In the genomic region with DNA sequence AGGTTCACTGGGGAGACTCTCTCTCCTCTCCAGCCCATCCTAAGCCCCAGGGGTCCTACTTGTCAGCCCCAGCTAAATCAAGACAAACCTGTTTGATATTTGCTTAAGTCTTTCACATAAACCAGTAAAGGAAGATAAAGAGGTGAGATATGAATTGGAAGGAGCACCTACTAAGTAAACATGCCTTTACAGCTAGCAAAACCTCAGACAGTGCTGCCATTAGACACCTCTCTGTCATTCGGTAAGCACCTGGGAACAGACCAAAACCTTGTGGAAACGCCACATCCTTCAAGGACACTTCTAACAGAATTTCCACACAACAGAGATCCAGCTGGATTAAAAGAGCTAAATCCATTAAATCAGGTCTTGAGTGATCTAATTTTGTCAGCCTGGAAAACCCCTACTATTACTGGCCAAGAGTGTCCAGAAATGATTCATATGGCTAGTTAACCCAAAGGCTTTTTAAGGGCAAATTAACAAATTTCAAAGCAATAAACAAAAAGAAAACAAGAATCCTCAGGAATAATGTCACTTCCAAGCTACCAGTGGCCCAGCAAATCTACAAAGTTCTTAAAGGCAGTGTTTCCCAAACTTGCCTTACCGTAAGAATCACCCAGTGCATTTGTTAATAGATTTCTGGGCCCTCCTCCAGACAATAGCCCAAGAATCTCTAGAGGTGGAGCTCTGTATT, we compare ENCODE assay signal across 10 cellular contexts.
DNase-seq lines count a peak whose midpoint lies in the region; ATAC-seq, FAIRE-seq and TF ChIP-seq lines count a peak whose summit lies in the region.
"Had no signal": no experiment of that assay in that cellular context is flagged by ENCODE, and none has a peak within 500 bp of the region (broad histone marks: within the 10 kb centered on the region; RNA-seq: fewer than 3 reads in every experiment).

No MANE protein-coding gene starts in this region.

- no peaks in the 10 kb centered on the region for H3K9me2 ChIP-seq in Loucy (replicated peaks; ENCODE audit: low read depth, low read length)

- H3K27me3 Mint-ChIP-seq in nephron (ENCODE audit: low read depth) = no peaks in the 10 kb centered on the region
- H3K27me3 Mint-ChIP-seq: stimulated activated naive CD8-positive, alpha-beta T cell treated with anti-CD3 and anti-CD28 coated beads, Interleukin-15, Interleukin-2, amounts not matched to agents 100 ng/mL and 50 ng/mL, for 24 hours had no signal

- no peaks in the 10 kb centered on the region for H4K20me1 ChIP-seq in Loucy (ENCODE audit: insufficient read depth, low read length, poor library complexity, severe bottlenecking)

- H3K9ac ChIP-seq in Loucy (ENCODE audit: low read depth, low read length, poor library complexity, severe bottlenecking) = no peak overlapping the region

- FAIRE-seq in GM19239 (lab: Jason Lieb, UNC) = no peak

- H3K4me2 ChIP-seq in Loucy (ENCODE audit: low read depth, low read length, poor library complexity, severe bottlenecking) = peak overlapping the region; percentile 1

- no peaks in the 10 kb centered on the region for H3K27me3 ChIP-seq in Loucy (ENCODE audit: insufficient read depth, low read length, poor library complexity, severe bottlenecking)

- no peak overlapping the region for H2AFZ ChIP-seq in Loucy (ENCODE audit: low read length)

- H3K4me3 ChIP-seq in Loucy (ENCODE audit: low read length, poor library complexity, severe bottlenecking) = no peak overlapping the region
- H3K4me3 ChIP-seq in coronary artery = peak overlapping the region; percentile 14

- peak; percentile 49 for DNase-seq in AG20443 (ENCODE audit: low spot score)
- DNase-seq in coronary artery (ENCODE audit: low spot score) = no peak
- DNase-seq in GM19239 (ENCODE audit: insufficient read length, low spot score) = no peak
- DNase-seq in hypothalamus (lab: John Stamatoyannopoulos, UW) = no peak
- DNase-seq in T-helper 9 cell = no peak
- DNase-seq: NCI-H2171 treated with DMSO at 0.1 percent for 48 hours had no signal

- peaks cover 38% of the 10 kb centered on the region for H3K36me3 Mint-ChIP-seq in nephron (ENCODE audit: low read depth)

- ATAC-seq in GM21381 (IDR thresholded peaks at IDR 0.05; ENCODE audit: unreplicated experiment) = no peak

- H3K27ac ChIP-seq in coronary artery = peak overlapping the region; percentile 53 to 54

- H3F3A ChIP-seq in Loucy (ENCODE audit: low read depth) = peaks cover 12% of the 10 kb centered on the region; the same call in 1 of the 2 replicates

- TF ChIP-seq CTCF in Loucy (conservative IDR thresholded peaks at IDR 0.05; ENCODE audit: low read length) (no peak), coronary artery (IDR thresholded peaks at IDR 0.05) (no peak), nephron (IDR thresholded peaks at IDR 0.05; ENCODE audit: unreplicated experiment in 3 of 3) (no peak)

- peak overlapping the region; percentile 72 to 81 (median 75) for H3K4me3 Mint-ChIP-seq in nephron
- H3K4me3 Mint-ChIP-seq: stimulated activated naive CD8-positive, alpha-beta T cell treated with anti-CD3 and anti-CD28 coated beads, Interleukin-15, Interleukin-2, amounts not matched to agents 100 ng/mL and 50 ng/mL, for 24 hours had no signal

- peaks cover 6% of the 10 kb centered on the region; the same call in 1 of the 2 replicates for H3K79me2 ChIP-seq in Loucy (ENCODE audit: insufficient read depth, low read length)

- H3K27ac Mint-ChIP-seq in nephron = peak overlapping the region; percentile 1 to 60 (median 57)
- H3K27ac Mint-ChIP-seq: stimulated activated naive CD8-positive, alpha-beta T cell treated with anti-CD3 and anti-CD28 coated beads, Interleukin-15, Interleukin-2, amounts not matched to agents 100 ng/mL and 50 ng/mL, for 24 hours had no signal

- peaks cover 27% of the 10 kb centered on the region for H3K9me3 Mint-ChIP-seq in nephron

- H3K4me1 Mint-ChIP-seq in nephron = peaks cover 49% of the 10 kb centered on the region

- H3K36me3 ChIP-seq in Loucy (ENCODE audit: insufficient read depth, low read length) = no peaks in the 10 kb centered on the region

- peaks cover 22% of the 10 kb centered on the region for H3K4me1 ChIP-seq in Loucy (ENCODE audit: insufficient read depth, low read length, poor library complexity, severe bottlenecking)

- H3K9me3 ChIP-seq in Loucy (ENCODE audit: insufficient read depth, low read depth, low read length) = peaks cover 12% of the 10 kb centered on the region; the same call in 1 of the 2 replicates
